18 cellular contexts compared by ENCODE assay signal in genomic region chr1:74772945-74773344, GRCh38. TPM values are rescaled to one million over a fixed set of nuclear protein-coding genes. Genes with fewer than 3 reads are reported as not detected.
DNase-seq lines count a peak whose midpoint lies in the region; ATAC-seq and TF ChIP-seq lines count a peak whose summit lies in the region.
"Had no signal": no experiment of that assay in that cellular context is flagged by ENCODE, and none has a peak within 500 bp of the region (broad histone marks: within the 10 kb centered on the region; RNA-seq: fewer than 3 reads in every experiment).

No MANE protein-coding gene starts in this region.

- no peaks in the 10 kb centered on the region for H3K9me3 ChIP-seq in right lobe of liver
- H3K9me3 ChIP-seq: MG63, Peyer's patch, tibial artery had no signal

- H3K27ac ChIP-seq in right lobe of liver = no peak overlapping the region
- H3K27ac ChIP-seq: epithelial cell of prostate, GM23248, Peyer's patch, tibial artery had no signal

- intact Hi-C loops in right lobe of liver (cut with DNase I) = no loop called here
- intact Hi-C loops in sciatic nerve (cut with DNase I) = loop anchor here (10.0 kb wide), 1 partner anchor 432 kb away; no protein-coding TSS in a partner anchor

- DNase-seq in H4 (ENCODE audit: low spot score) = peak; percentile 79
- DNase-seq in LHCN-M2 (ENCODE audit: low read depth) = peak; percentile 29
- DNase-seq in choroid plexus epithelial cell (ENCODE audit: low read depth) = peak; percentile 57
- no peak for DNase-seq in right lobe of liver
- DNase-seq in sciatic nerve (ENCODE audit: low spot score) = no peak
- DNase-seq: activated CD4-positive, alpha-beta T cell treated with anti-CD3 and anti-CD28 coated beads for 4 hours; activated naive CD4-positive, alpha-beta T cell treated with anti-CD3 and anti-CD28 coated beads, Interleukin-2, amount 10 ng/mL, durations not matched to agents 7 days and 5 days; aorta; GM23248; kidney glomerular epithelial cell; MG63; naive B cell; nucleus accumbens; Peyer's patch; tibial artery had no signal

- ATAC-seq in right lobe of liver = peak; percentile 50 to 84 (median 64)
- no peak for ATAC-seq in sciatic nerve
- no peak for ATAC-seq in HG02852 (IDR thresholded peaks at IDR 0.05; ENCODE audit: unreplicated experiment)
- ATAC-seq in GM18520 (IDR thresholded peaks at IDR 0.05; ENCODE audit: unreplicated experiment) = no peak

- no peaks in the 10 kb centered on the region for H3K36me3 ChIP-seq in right lobe of liver
- H3K36me3 ChIP-seq: MG63, Peyer's patch, tibial artery had no signal

- H3K27me3 ChIP-seq in right lobe of liver = no peaks in the 10 kb centered on the region
- H3K27me3 ChIP-seq: MG63, Peyer's patch, tibial artery had no signal

- no peak for TF ChIP-seq POLR2A in right lobe of liver (IDR thresholded peaks at IDR 0.05)

- WGBS in right lobe of liver (ENCODE audit: insufficient coverage, low coverage, low lambda C conversion rate, missing lambda C conversion rate) = 13% methylated on average over 1 of the region's 1 CpG

- no peaks in the 10 kb centered on the region for H3K4me1 ChIP-seq in right lobe of liver
- H3K4me1 ChIP-seq: Peyer's patch, tibial artery had no signal

- TF ChIP-seq CTCF in choroid plexus epithelial cell (conservative IDR thresholded peaks at IDR 0.05; ENCODE audit: low read depth, low read length) (no peak), right lobe of liver (IDR thresholded peaks at IDR 0.05) (no peak)

- H3K4me3 ChIP-seq in choroid plexus epithelial cell (ENCODE audit: low read depth, low read length) (no peak overlapping the region), right lobe of liver (no peak overlapping the region)
- H3K4me3 ChIP-seq: GM23248, MG63, Peyer's patch, tibial artery had no signal

RNA-seq across cellular contexts. Expression of gene TYW3, which starts 40.0 kb away (rescaled TPM):
- 28.0 and 44.9 TPM in 2 replicates for total RNA-seq in H4 (2014; rRNA removed; shearing (Covaris generic))
- total RNA-seq in LHCN-M2 (2014; rRNA removed) (19.8 and 23.2 TPM in 2 replicates), right lobe of liver (10 to 100 TPM in 2 of 6 experiments, 1 to 10 TPM in 4; 7.4 to 10.8 (median 8.5) TPM), sciatic nerve (17.5 TPM)
- polyA plus RNA-seq in LHCN-M2 (2012) = 8.2 TPM

RNA-seq across cellular contexts. Expression of gene CRYZ, which starts 40.1 kb away (rescaled TPM):
- 49.8 and 77.3 TPM in 2 replicates for total RNA-seq in H4 (2014; rRNA removed; shearing (Covaris generic))
- 81.4 and 84.6 TPM in 2 replicates for total RNA-seq in LHCN-M2 (2014; rRNA removed)
- polyA plus RNA-seq in LHCN-M2 (2012) = 26.8 TPM
- 100 to 1,000 TPM; 127 to 177 (median 150) TPM for total RNA-seq in right lobe of liver
- total RNA-seq in sciatic nerve = 27.6 TPM

Comparison
In these comparisons a context has a peak if more than half of its experiments do, and no peak if none do; other contexts are left out.
1. DNase-seq: peak in H4 (single experiment), LHCN-M2 (single experiment) and choroid plexus epithelial cell (single experiment); none in right lobe of liver (0 of 3) and sciatic nerve (single experiment).
2. ATAC-seq: peak in right lobe of liver (4 of 4); none in sciatic nerve (single experiment), HG02852 (single experiment) and GM18520 (single experiment).